8 cellular contexts compared by ENCODE assay signal in the genomic region with DNA sequence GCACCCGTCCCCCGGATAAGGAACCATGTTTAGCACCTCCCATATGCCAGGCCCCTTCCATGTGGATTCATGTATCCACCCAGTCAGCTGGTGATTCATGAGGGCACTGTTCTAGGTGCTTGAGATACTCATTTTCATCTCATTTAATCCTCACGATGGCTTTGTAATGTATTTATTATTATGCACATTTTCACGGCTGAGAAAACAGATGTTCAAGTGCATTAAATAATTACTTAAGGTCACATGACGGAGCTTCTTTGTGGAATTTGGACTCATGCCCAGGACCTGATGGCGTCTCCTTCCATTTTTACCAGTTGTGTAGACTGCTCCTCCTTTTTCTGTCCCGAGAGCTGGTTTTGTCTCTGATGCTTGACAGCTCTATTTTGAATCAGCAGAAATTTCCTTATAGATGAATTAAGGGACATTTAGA.
DNase-seq lines count a peak whose midpoint lies in the region; ATAC-seq, FAIRE-seq and TF ChIP-seq lines count a peak whose summit lies in the region.
"Had no signal": no experiment of that assay in that cellular context is flagged by ENCODE, and none has a peak within 500 bp of the region (broad histone marks: within the 10 kb centered on the region; RNA-seq: fewer than 3 reads in every experiment).

No MANE protein-coding gene starts in this region.

- peak; percentile 95 for DNase-seq in NCI-H146 (lab: John Stamatoyannopoulos, UW)
- no peak for DNase-seq in activated CD8-positive, alpha-beta T cell treated with anti-CD3 and anti-CD28 coated beads for 36 hours
- no peak for DNase-seq in hepatocyte (ENCODE audit: low spot score)
- no peak for DNase-seq in upper lobe of left lung
- DNase-seq in RCC 7860 (ENCODE audit: low spot score) = no peak

- no peaks in the 10 kb centered on the region for H3K9me2 ChIP-seq in hepatocyte (replicated peaks; ENCODE audit: insufficient read depth)

- no peak overlapping the region for H2AFZ ChIP-seq in hepatocyte

- no peak overlapping the region for H3K4me2 ChIP-seq in hepatocyte

- peaks cover 65% of the 10 kb centered on the region for H3K4me1 Mint-ChIP-seq in activated CD8-positive, alpha-beta T cell treated with anti-CD3 and anti-CD28 coated beads for 36 hours (ENCODE audit: low read depth)

- H3K4me3 Mint-ChIP-seq in activated CD8-positive, alpha-beta T cell treated with anti-CD3 and anti-CD28 coated beads for 36 hours = no peak overlapping the region

- peak overlapping the region; percentile 39 for H3K27ac ChIP-seq in hepatocyte
- H3K27ac ChIP-seq in upper lobe of left lung = peak overlapping the region; percentile 5 to 63 (median 30)

- H3K9me3 ChIP-seq in hepatocyte (ENCODE audit: low read depth) (no peaks in the 10 kb centered on the region), upper lobe of left lung (no peaks in the 10 kb centered on the region)

- H3K36me3 Mint-ChIP-seq in activated CD8-positive, alpha-beta T cell treated with anti-CD3 and anti-CD28 coated beads for 36 hours (ENCODE audit: low read depth) = peaks cover 41% of the 10 kb centered on the region

- H3K9me3 Mint-ChIP-seq in activated CD8-positive, alpha-beta T cell treated with anti-CD3 and anti-CD28 coated beads for 36 hours = no peaks in the 10 kb centered on the region

- no peaks in the 10 kb centered on the region for H3K27me3 ChIP-seq in hepatocyte
- no peaks in the 10 kb centered on the region for H3K27me3 ChIP-seq in upper lobe of left lung

- TF ChIP-seq EP300 in upper lobe of left lung (IDR thresholded peaks at IDR 0.05) = no peak

- no peak for FAIRE-seq in RCC 7860 (lab: Jason Lieb, UNC)

- ATAC-seq in activated CD8-positive, alpha-beta T cell treated with anti-CD3 and anti-CD28 coated beads for 36 hours = no peak
- ATAC-seq in upper lobe of left lung (ENCODE audit: low FRiP score in 2 of 2) = peak in 1 of 2 donors; percentile 57
- ATAC-seq in HG03432 (IDR thresholded peaks at IDR 0.05; ENCODE audit: unreplicated experiment) = no peak
- no peak for ATAC-seq in HG02763 (IDR thresholded peaks at IDR 0.05; ENCODE audit: unreplicated experiment)
- ATAC-seq: Panc1 had no signal

- POLR2A ChIA-PET in activated CD8-positive, alpha-beta T cell treated with anti-CD3 and anti-CD28 coated beads for 36 hours (lab: Charles Lee) = interaction anchor here (1.1 to 1.5 kb wide), 2 partner anchors 14 kb away, joined by 3 to 5 read pairs; no protein-coding TSS in a partner anchor

- H3K36me3 ChIP-seq in hepatocyte (replicated peaks; ENCODE audit: insufficient read depth, low read depth) (no peaks in the 10 kb centered on the region), upper lobe of left lung (peaks cover 0 to 12% (median 0%) of the 10 kb centered on the region in 4 donors)

- H3K27ac Mint-ChIP-seq in activated CD8-positive, alpha-beta T cell treated with anti-CD3 and anti-CD28 coated beads for 36 hours = peak overlapping the region; percentile 38

- H3K27me3 Mint-ChIP-seq in activated CD8-positive, alpha-beta T cell treated with anti-CD3 and anti-CD28 coated beads for 36 hours = no peaks in the 10 kb centered on the region

- 55% methylated on average over 7 of the region's 7 CpGs for WGBS in hepatocyte (ENCODE audit: low lambda C conversion rate, missing lambda C conversion rate)
- WGBS in upper lobe of left lung, 2 donors = 20 to 29% methylated on average over 7 of the region's 7 CpGs

- intact Hi-C loops in activated CD8-positive, alpha-beta T cell treated with anti-CD3 and anti-CD28 coated beads for 36 hours (cut with micrococcal nuclease) = no loop called here

- no peak for TF ChIP-seq CTCF in activated CD8-positive, alpha-beta T cell treated with anti-CD3 and anti-CD28 coated beads for 36 hours (IDR thresholded peaks at IDR 0.05)
- TF ChIP-seq CTCF in hepatocyte (IDR thresholded peaks at IDR 0.05; ENCODE audit: poor library complexity) (no peak), upper lobe of left lung (IDR thresholded peaks at IDR 0.05) (no peak)

- no peak overlapping the region for H3K4me3 ChIP-seq in hepatocyte
- no peak overlapping the region for H3K4me3 ChIP-seq in upper lobe of left lung

- TF ChIP-seq POLR2A in upper lobe of left lung (IDR thresholded peaks at IDR 0.05) = no peak

- CTCF ChIA-PET in activated CD8-positive, alpha-beta T cell treated with anti-CD3 and anti-CD28 coated beads for 36 hours (lab: Charles Lee) = interaction anchor here (0.9 kb wide), 1 partner anchor 155 kb away, joined by 3 read pairs; no protein-coding TSS in a partner anchor

- H3K4me1 ChIP-seq in hepatocyte (ENCODE audit: insufficient read depth) (peaks cover 38% of the 10 kb centered on the region), upper lobe of left lung (peaks cover 58 to 88% (median 63%) of the 10 kb centered on the region in 4 donors)

- peaks cover 64% of the 10 kb centered on the region for H3K79me2 ChIP-seq in hepatocyte

- no peaks in the 10 kb centered on the region for H4K20me1 ChIP-seq in hepatocyte (ENCODE audit: insufficient read depth, poor library complexity, severe bottlenecking)
